In genomic region chr22:31088233-31088986, GRCh38 we compare ENCODE assay signal across 29 cellular contexts. TPM values are rescaled to one million over a fixed set of nuclear protein-coding genes. Genes with fewer than 3 reads are reported as not detected.
DNase-seq lines count a peak whose midpoint lies in the region; ATAC-seq, FAIRE-seq and TF ChIP-seq lines count a peak whose summit lies in the region.
"Had no signal": no experiment of that assay in that cellular context is flagged by ENCODE, and none has a peak within 500 bp of the region (broad histone marks: within the 10 kb centered on the region; RNA-seq: fewer than 3 reads in every experiment).

No MANE protein-coding gene starts in this region.

- H4K5ac ChIP-seq in H1 (ENCODE audit: insufficient read length, low read depth, low read length) = no peak overlapping the region

- TF ChIP-seq CTCF in heart right ventricle (IDR thresholded peaks at IDR 0.05) = no peak
- no peak for TF ChIP-seq CTCF in H1 (IDR thresholded peaks at IDR 0.05; ENCODE audit: control extremely low read depth in 1 of 3, insufficient read depth in 1 of 3, low read depth in 1 of 3, low read length in 3 of 3)
- TF ChIP-seq CTCF in uterus (IDR thresholded peaks at IDR 0.05) = no peak

- POLR2A ChIA-PET in H1 (lab: Charles Lee; ENCODE audit: partially characterized antibody) = interaction anchor here (0.7 to 12.2 kb wide), 3 partner anchors 7 to 119 kb away, joined by 4 to 220 read pairs (median 57); partner anchors contain the start of genes MORC2 and TUG1

- H2AFZ ChIP-seq in H1 (ENCODE audit: low read length) (no peak overlapping the region), neuronal stem cell (ENCODE audit: low read length) (no peak overlapping the region)
- H2AFZ ChIP-seq: parathyroid adenoma had no signal

- H3K23me2 ChIP-seq in H1 (ENCODE audit: low read depth, low read length) = peaks cover 8% of the 10 kb centered on the region

- no peak overlapping the region for H3K56ac ChIP-seq in H1 (replicated peaks; ENCODE audit: insufficient read length, low read depth, low read length)

- DNase-seq in heart right ventricle (no peak), left ventricle myocardium superior (no peak), H1 (ENCODE audit: low read depth in 1 of 2, low spot score in 2 of 2) (no peak), neuronal stem cell (ENCODE audit: low spot score) (no peak), uterus (no peak), NOMO-1 treated with dmso at 0.1 percent for 144 hours (lab: John Stamatoyannopoulos, UW; ENCODE audit: unreplicated experiment) (no peak), NCI-H1417 treated with DMSO at 0.1 percent for 48 hours (lab: John Stamatoyannopoulos, UW) (no peak), HCEC 1CT (no peak)
- DNase-seq: activated naive CD4-positive, alpha-beta T cell treated with anti-CD3 and anti-CD28 coated beads, Interleukin-2, amount 50 U/mL, for 16 hours; cortex of kidney; DMS 273 treated with DMSO at 0.1 percent for 48 hours; GF-D8; MG63; NCI-H187; NK-92 treated with Interleukin-12 subunit alpha and Interleukin-12 subunit beta, amount 100 ng/mL, for 24 hours; SIG-M5; stimulated activated CD4-positive, alpha-beta T cell treated with anti-CD3 and anti-CD28 coated beads, Interleukin-4, amount 100 ng/mL, for 4 hours had no signal

- no peak for TF ChIP-seq EP300 in H1 (IDR thresholded peaks at IDR 0.05; ENCODE audit: borderline replicate concordance in 1 of 2, low read depth in 2 of 2, low read length in 2 of 2)

- no peak for FAIRE-seq in H1 (lab: Jason Lieb, UNC)
- FAIRE-seq: A549, HTR-8/SVneo had no signal

- intact Hi-C loops in heart right ventricle (cut with DNase I) = loop anchor here in 7 of 10 donors (5.0 to 10.0 kb wide), 4 partner anchors 59 to 146 kb away; no protein-coding TSS in a partner anchor
- intact Hi-C loops in left ventricle myocardium superior (cut with micrococcal nuclease) = no loop called here
- intact Hi-C loops in uterus (cut with DNase I; ENCODE audit: low total_unique reads) = no loop called here

- H2BK20ac ChIP-seq in H1 (ENCODE audit: low read length) = no peak overlapping the region

- no peak overlapping the region for H3K9ac ChIP-seq in H1 (replicated peaks in 1 of 4; ENCODE audit: extremely low read depth in 1 of 4, low read depth in 3 of 4, low read length in 3 of 4)
- peak overlapping the region; percentile 52 for H3K9ac ChIP-seq in neuronal stem cell (ENCODE audit: low read depth, low read length, poor library complexity)
- H3K9ac ChIP-seq: parathyroid adenoma had no signal

- H3K18ac ChIP-seq in H1 (ENCODE audit: extremely low read depth, low read length) = no peak overlapping the region
- H3K18ac ChIP-seq in neuronal stem cell (ENCODE audit: low read length) = no peak overlapping the region

- no peak for TF ChIP-seq RAD21 in H1 (IDR thresholded peaks at IDR 0.05 in 1 of 2, conservative IDR thresholded peaks at IDR 0.05 in 1 of 2; ENCODE audit: low read depth in 2 of 2, low read length in 2 of 2)

- no peak overlapping the region for H3K4me2 ChIP-seq in H1 (ENCODE audit: insufficient read depth in 1 of 2, low read depth in 2 of 2, low read length in 2 of 2)
- H3K4me2 ChIP-seq in neuronal stem cell (ENCODE audit: insufficient read depth, low read length, poor library complexity, severe bottlenecking) = no peak overlapping the region
- H3K4me2 ChIP-seq: A549, smooth muscle cell had no signal

- H4K20me1 ChIP-seq in H1 (replicated peaks in 1 of 2; ENCODE audit: control insufficient read depth in 1 of 2, insufficient read depth in 2 of 2, low read length in 2 of 2) = no peaks in the 10 kb centered on the region

- H3K4me3 ChIP-seq in heart right ventricle (no peak overlapping the region), H1 (ENCODE audit: extremely low read depth in 1 of 4, insufficient read depth in 2 of 4, low read depth in 3 of 4, low read length in 4 of 4) (no peak overlapping the region), neuronal stem cell (ENCODE audit: low read length in 2 of 2) (no peak overlapping the region), uterus (no peak overlapping the region)
- H3K4me3 ChIP-seq: A549, lung, MG63, smooth muscle cell, suprapubic skin had no signal

- H2BK12ac ChIP-seq in H1 (ENCODE audit: low read depth, low read length) (0 out of 2 replicates have a peak overlapping the region, but pooled peaks have one; percentile 17), neuronal stem cell (ENCODE audit: low read length) (peak overlapping the region; percentile 14)

- ATAC-seq in heart right ventricle (no peak), left ventricle myocardium superior (no peak)
- ATAC-seq: activated CD8-positive, alpha-beta T cell treated with anti-CD3 and anti-CD28 coated beads, Interleukin-2, amount 10 ng/mL, durations not matched to agents 7 days and 5 days; activated T-cell treated with anti-CD3 and anti-CD28 coated beads, Interleukin-2, amount 50 U/mL, for 4 hours; naive thymus-derived CD4-positive, alpha-beta T cell; T-helper 17 cell had no signal

- H3K36me3 ChIP-seq in heart right ventricle (peaks cover 0 to 87% (median 51%) of the 10 kb centered on the region in 9 donors), H1 (ENCODE audit: control insufficient read depth in 2 of 4, insufficient read depth in 4 of 4, low read length in 3 of 4) (no peaks in the 10 kb centered on the region), neuronal stem cell (replicated peaks in 1 of 2; ENCODE audit: control insufficient read depth in 2 of 2, insufficient read depth in 2 of 2, low read length in 2 of 2) (peaks cover 21 to 45% of the 10 kb centered on the region in 2 donors), uterus (no peaks in the 10 kb centered on the region)

- H4K91ac ChIP-seq in H1 (replicated peaks; ENCODE audit: insufficient read length, low read length) (no peak overlapping the region), neuronal stem cell (ENCODE audit: low read depth, low read length, poor library complexity) (peak overlapping the region; percentile 16)

- H3K23ac ChIP-seq in H1 (ENCODE audit: insufficient read length) (no peak overlapping the region), neuronal stem cell (ENCODE audit: low read depth, low read length, poor library complexity) (peak overlapping the region; percentile 38)

- peak overlapping the region; percentile 40; the same call in 1 of the 2 replicates for H2BK5ac ChIP-seq in H1 (ENCODE audit: low read depth, low read length)
- H2BK5ac ChIP-seq in neuronal stem cell (ENCODE audit: low read length) = no peak overlapping the region

- H3K9me3 ChIP-seq in heart right ventricle = no peaks in the 10 kb centered on the region
- H3K9me3 ChIP-seq in H1 (ENCODE audit: insufficient read depth in 2 of 2, low read depth in 1 of 2, low read length in 1 of 2) = no peaks in the 10 kb centered on the region
- H3K9me3 ChIP-seq in neuronal stem cell (replicated peaks in 1 of 2; ENCODE audit: control insufficient read depth in 2 of 2, insufficient read depth in 1 of 2, low read depth in 1 of 2, low read length in 2 of 2) = no peaks in the 10 kb centered on the region
- no peaks in the 10 kb centered on the region for H3K9me3 ChIP-seq in uterus
- H3K9me3 ChIP-seq: A549, MG63, suprapubic skin had no signal

- H2BK120ac ChIP-seq in H1 (replicated peaks; ENCODE audit: low read depth, low read length) (no peak overlapping the region), neuronal stem cell (ENCODE audit: low read depth, low read length) (no peak overlapping the region)

- H4K8ac ChIP-seq in H1 (ENCODE audit: extremely low read depth, insufficient read depth, low read length) (no peak overlapping the region), neuronal stem cell (ENCODE audit: low read depth, low read length) (no peak overlapping the region)

- CTCF ChIA-PET in H1 (lab: Charles Lee; ENCODE audit: partially characterized antibody) = interaction anchor here (0.6 to 13.3 kb wide), 18 partner anchors 9 to 376 kb away, joined by 3 to 207 read pairs (median 4); partner anchors contain the start of gene PLA2G3

- H2BK15ac ChIP-seq in H1 (ENCODE audit: low read length) (no peak overlapping the region), neuronal stem cell (ENCODE audit: low read length) (no peak overlapping the region)

- H3K4me1 ChIP-seq in heart right ventricle (peaks cover 5 to 90% (median 51%) of the 10 kb centered on the region in 9 donors), H1 (replicated peaks in 1 of 4; ENCODE audit: control insufficient read depth in 3 of 4, insufficient read depth in 4 of 4, low read length in 3 of 4) (peaks cover 0 to 19% (median 10%) of the 10 kb centered on the region in 4 experiments; a peak in 6 of 7 replicates), neuronal stem cell (ENCODE audit: control insufficient read depth in 2 of 2, insufficient read depth in 1 of 2, low read depth in 1 of 2, low read length in 2 of 2) (peaks cover 0 to 14% of the 10 kb centered on the region in 2 donors), uterus (peaks cover 7 to 20% of the 10 kb centered on the region in 2 donors)

- no peak for TF ChIP-seq POLR2A in H1 (IDR thresholded peaks at IDR 0.05; ENCODE audit: control extremely low read depth in 1 of 2, low read depth in 2 of 2, low read length in 2 of 2)
- no peak for TF ChIP-seq POLR2A in uterus (IDR thresholded peaks at IDR 0.05)

- no peaks in the 10 kb centered on the region; the same call in 1 of the 2 replicates for H3K79me1 ChIP-seq in H1 (ENCODE audit: low read depth, low read length)
- peaks cover 3% of the 10 kb centered on the region for H3K79me1 ChIP-seq in neuronal stem cell (ENCODE audit: low read depth, low read length)

- H2AK5ac ChIP-seq in H1 (ENCODE audit: low read depth, low read length) (no peak overlapping the region), neuronal stem cell (ENCODE audit: low read depth, low read length) (no peak overlapping the region)

- H3K4ac ChIP-seq in H1 (replicated peaks; ENCODE audit: insufficient read length, low read depth, low read length) = no peak overlapping the region
- peak overlapping the region; percentile 28 for H3K4ac ChIP-seq in neuronal stem cell (ENCODE audit: low read length)

- no peaks in the 10 kb centered on the region for H3K27me3 ChIP-seq in heart right ventricle
- no peaks in the 10 kb centered on the region for H3K27me3 ChIP-seq in H1 (replicated peaks in 1 of 4; ENCODE audit: control insufficient read depth in 3 of 4, extremely low read depth in 1 of 4, insufficient read depth in 3 of 4, low read length in 3 of 4)
- H3K27me3 ChIP-seq in neuronal stem cell (ENCODE audit: control insufficient read depth in 3 of 3, insufficient read depth in 3 of 3, low read depth in 1 of 3, low read length in 3 of 3) = no peaks in the 10 kb centered on the region
- H3K27me3 ChIP-seq in uterus = no peaks in the 10 kb centered on the region
- H3K27me3 ChIP-seq: MG63, suprapubic skin had no signal

- H3K79me2 ChIP-seq in H1 (ENCODE audit: control insufficient read depth in 1 of 2, insufficient read depth in 2 of 2, low read length in 2 of 2) = peaks cover 0 to 9% of the 10 kb centered on the region in 2 experiments; a peak in 1 of 4 replicates
- H3K79me2 ChIP-seq: parathyroid adenoma had no signal

- H3K27ac ChIP-seq in heart right ventricle (peak overlapping the region in 8 of 10 donors; percentile 24 to 65 (median 40)), H1 (ENCODE audit: low read depth, low read length) (no peak overlapping the region), neuronal stem cell (replicated peaks; ENCODE audit: low read length) (no peak overlapping the region), uterus (peak overlapping the region; percentile 96 to 98)
- H3K27ac ChIP-seq: A549, parathyroid adenoma had no signal

- H3K14ac ChIP-seq in H1 (ENCODE audit: insufficient read length) (no peak overlapping the region), neuronal stem cell (ENCODE audit: low read length) (no peak overlapping the region)

- 89 to 90% methylated on average over 26 of the region's 26 CpGs for WGBS in heart right ventricle, 2 donors
- 88% methylated on average over 25 of the region's 26 CpGs; no CpG with 5 or more reads in 1 of the 2 experiments for WGBS in H1 (ENCODE audit: extremely low coverage in 1 of 2, insufficient coverage in 1 of 2, insufficient read length in 1 of 2, insufficient replicate concordance in 2 of 2, low coverage in 1 of 2, low lambda C conversion rate in 2 of 2, missing lambda C conversion rate in 1 of 2), 2 experiments
- WGBS in neuronal stem cell (ENCODE audit: extremely low coverage in 2 of 2, insufficient read length in 2 of 2, insufficient replicate concordance in 1 of 2), 2 donors = no CpG with 5 or more reads among the region's 26 CpGs

RNA-seq across cellular contexts. Expression of gene SMTN, which starts 7.3 kb away (rescaled TPM):
- 100 to 1,000 TPM; 146 to 290 (median 204) TPM for total RNA-seq in heart right ventricle
- polyA plus RNA-seq in heart right ventricle = 100 to 1,000 TPM in 1 of 2 donors, 10 to 100 TPM in 1; 64.2 to 398 TPM
- 278 TPM for total RNA-seq in left ventricle myocardium superior
- total RNA-seq in H1 (2021; fragmentation: NEBNext Ultra II Directional; extraction: Animal tissue kit (Norgen Biotek cat#: 25700)) = 20.8 and 26.5 TPM in 2 replicates
- polyA plus RNA-seq in H1 (2011; rRNA removed) = 12.3 and 27.6 TPM in 2 replicates
- 9.2 TPM for polyA plus RNA-seq in H1 (2011; cell fraction: cytosol; rRNA removed)
- polyA plus RNA-seq in H1 (2011; cell fraction: nucleus; rRNA removed) = 31.0 TPM
- polyA plus RNA-seq in H1 (2012, experiment 1 of 2) = 6.7 to 15.9 TPM (median 13.8 TPM) in 4 replicates
- polyA plus RNA-seq in H1 (2012, experiment 2 of 2) = 8.5 TPM
- polyA plus RNA-seq in H1 (2013, experiment 1 of 2) = 17.8 TPM
- polyA plus RNA-seq in H1 (2013, experiment 2 of 2) = 16.7 TPM
- 4.6 and 9.1 TPM in 2 replicates for polyA minus RNA-seq in H1 (2011; rRNA and poly(A)+ RNA removed)
- polyA minus RNA-seq in H1 (2011; cell fraction: cytosol; rRNA and poly(A)+ RNA removed) = 13.0 TPM
- 10.4 TPM for polyA minus RNA-seq in H1 (2011; cell fraction: nucleus; rRNA and poly(A)+ RNA removed)
- polyA plus RNA-seq in neuronal stem cell (2013, experiment 1 of 2) = 25.4 TPM
- 25.4 TPM for polyA plus RNA-seq in neuronal stem cell (2013, experiment 2 of 2)
- 100 to 1,000 TPM; 182 to 647 (median 274) TPM for total RNA-seq in uterus

RNA-seq across cellular contexts. Expression of gene SELENOM, which starts 19.0 kb away (rescaled TPM):
- total RNA-seq in heart right ventricle = 10 to 100 TPM; 21.5 to 73.9 (median 45.3) TPM
- 100 to 1,000 TPM; 122 to 134 TPM for polyA plus RNA-seq in heart right ventricle
- total RNA-seq in left ventricle myocardium superior = 32.9 TPM
- 21.8 and 22.7 TPM in 2 replicates for total RNA-seq in H1 (2021; fragmentation: NEBNext Ultra II Directional; extraction: Animal tissue kit (Norgen Biotek cat#: 25700))
- polyA plus RNA-seq in H1 (2011; rRNA removed) = 40.0 and 57.2 TPM in 2 replicates
- polyA plus RNA-seq in H1 (2011; cell fraction: cytosol; rRNA removed) = 33.4 TPM
- polyA plus RNA-seq in H1 (2011; cell fraction: nucleus; rRNA removed) = 32.8 TPM
- polyA plus RNA-seq in H1 (2012, experiment 1 of 2) = 9.6 to 22.1 TPM (median 16.4 TPM) in 4 replicates
- polyA plus RNA-seq in H1 (2012, experiment 2 of 2) = 28.2 TPM
- 50.7 TPM for polyA plus RNA-seq in H1 (2013, experiment 1 of 2)
- polyA plus RNA-seq in H1 (2013, experiment 2 of 2) = 50.7 TPM
- polyA minus RNA-seq in H1 (2011; rRNA and poly(A)+ RNA removed) = 5.5 and 5.7 TPM in 2 replicates
- polyA minus RNA-seq in H1 (2011; cell fraction: cytosol; rRNA and poly(A)+ RNA removed) = 10.1 TPM
- 13.7 TPM for polyA minus RNA-seq in H1 (2011; cell fraction: nucleus; rRNA and poly(A)+ RNA removed)
- 44.6 TPM for polyA plus RNA-seq in neuronal stem cell (2013, experiment 1 of 2)
- 40.6 TPM for polyA plus RNA-seq in neuronal stem cell (2013, experiment 2 of 2)
- total RNA-seq in uterus = 1,000 to 10,000 TPM in 2 of 4 donors, 100 to 1,000 TPM in 1, 10 to 100 TPM in 1; 91.7 to 2,170 (median 948) TPM

RNA-seq across cellular contexts. Expression of gene INPP5J, which starts 34.4 kb away (rescaled TPM):
- total RNA-seq in heart right ventricle (10 to 100 TPM; 15.2 to 31.7 (median 19.3) TPM), left ventricle myocardium superior (15.7 TPM), uterus (1 to 10 TPM in 3 of 4 donors, under 1 TPM in 1; 0.59 to 7.9 (median 3.0) TPM)
- polyA plus RNA-seq in heart right ventricle (10 to 100 TPM in 1 of 2 donors, 1 to 10 TPM in 1; 7.9 to 14.0 TPM), H1 (2011; rRNA removed) (5.4 and 9.1 TPM in 2 replicates)
- 6.0 and 6.4 TPM in 2 replicates for total RNA-seq in H1 (2021; fragmentation: NEBNext Ultra II Directional; extraction: Animal tissue kit (Norgen Biotek cat#: 25700))
- polyA plus RNA-seq in H1 (2011; cell fraction: cytosol; rRNA removed) = 5.6 TPM
- polyA plus RNA-seq in H1 (2011; cell fraction: nucleus; rRNA removed) = 14.0 TPM
- 3.6 to 6.3 TPM (median 5.3 TPM) in 4 replicates for polyA plus RNA-seq in H1 (2012, experiment 1 of 2)
- polyA plus RNA-seq in H1 (2012, experiment 2 of 2) = 5.1 TPM
- 3.9 TPM for polyA plus RNA-seq in H1 (2013, experiment 1 of 2)
- polyA plus RNA-seq in H1 (2013, experiment 2 of 2) = 4.0 TPM
- polyA minus RNA-seq in H1 (2011; rRNA and poly(A)+ RNA removed) = 2.5 and 2.9 TPM in 2 replicates
- polyA minus RNA-seq in H1 (2011; cell fraction: cytosol; rRNA and poly(A)+ RNA removed) = 3.7 TPM
- polyA minus RNA-seq in H1 (2011; cell fraction: nucleus; rRNA and poly(A)+ RNA removed) = 6.2 TPM
- 4.8 TPM for polyA plus RNA-seq in neuronal stem cell (2013, experiment 1 of 2)
- 4.6 TPM for polyA plus RNA-seq in neuronal stem cell (2013, experiment 2 of 2)
- total RNA-seq: activated CD8-positive, alpha-beta T cell treated with anti-CD3 and anti-CD28 coated beads, Interleukin-2, amount 10 ng/mL, durations not matched to agents 7 days and 5 days had no signal
- polyA plus RNA-seq: naive thymus-derived CD4-positive, alpha-beta T cell had no signal

RNA-seq across cellular contexts. Expression of gene PLA2G3, which starts 51.9 kb away (rescaled TPM):
- total RNA-seq in heart right ventricle (not detected), left ventricle myocardium superior (not detected), uterus (not detected)
- polyA plus RNA-seq in heart right ventricle (under 1 TPM in 1 of 2 donors, not detected in 1; 0.01 TPM), H1 (2011; rRNA removed) (18.1 and 19.3 TPM in 2 replicates)
- total RNA-seq in H1 (2021; fragmentation: NEBNext Ultra II Directional; extraction: Animal tissue kit (Norgen Biotek cat#: 25700)) = 25.9 and 26.8 TPM in 2 replicates
- polyA plus RNA-seq in H1 (2011; cell fraction: cytosol; rRNA removed) = 19.3 TPM
- polyA plus RNA-seq in H1 (2011; cell fraction: nucleus; rRNA removed) = 42.9 TPM
- polyA plus RNA-seq in H1 (2012, experiment 1 of 2) = 18.5 to 22.5 TPM (median 22.0 TPM) in 4 replicates
- polyA plus RNA-seq in H1 (2012, experiment 2 of 2) = 20.1 TPM
- 40.7 TPM for polyA plus RNA-seq in H1 (2013, experiment 1 of 2)
- polyA plus RNA-seq in H1 (2013, experiment 2 of 2) = 41.4 TPM
- 10.6 and 14.8 TPM in 2 replicates for polyA minus RNA-seq in H1 (2011; rRNA and poly(A)+ RNA removed)
- 9.8 TPM for polyA minus RNA-seq in H1 (2011; cell fraction: cytosol; rRNA and poly(A)+ RNA removed)
- polyA minus RNA-seq in H1 (2011; cell fraction: nucleus; rRNA and poly(A)+ RNA removed) = 12.2 TPM
- polyA plus RNA-seq in neuronal stem cell (2013, experiment 1 of 2) = 12.3 TPM
- polyA plus RNA-seq in neuronal stem cell (2013, experiment 2 of 2) = 11.3 TPM
- total RNA-seq: activated B cell treated with CpG ODN at 0.5 μM for 24 hours; activated CD8-positive, alpha-beta T cell treated with anti-CD3 and anti-CD28 coated beads, Interleukin-2, amount 10 ng/mL, durations not matched to agents 7 days and 5 days; activated T-cell treated with anti-CD3 and anti-CD28 coated beads, Interleukin-2, amount 50 U/mL, for 4 hours; glomerular endothelial cell; naive thymus-derived CD4-positive, alpha-beta T cell; T-helper 17 cell had no signal
- polyA plus RNA-seq: A549; naive thymus-derived CD4-positive, alpha-beta T cell; smooth muscle cell had no signal

Comparison
In these comparisons a context has a peak if more than half of its experiments do, and no peak if none do; other contexts are left out.
1. intact Hi-C loops: an anchor here in heart right ventricle (5.0 to 10.0 kb wide); none called in left ventricle myocardium superior and uterus.
2. H3K27ac ChIP-seq: peak in heart right ventricle (8 of 10) and uterus (2 of 2); none in H1 (single experiment) and neuronal stem cell (single experiment).